8 cellular contexts compared by ENCODE assay signal in genomic region chr4:123418486-123418931, GRCh38. TPM values are rescaled to one million over a fixed set of nuclear protein-coding genes. Genes with fewer than 3 reads are reported as not detected.
DNase-seq lines count a peak whose midpoint lies in the region; ATAC-seq and TF ChIP-seq lines count a peak whose summit lies in the region.

No MANE protein-coding gene starts in this region.

- WGBS in heart left ventricle, 4 donors, result 28 to 39% (median 37%) methylated on average over 1 of the region's 1 CpG

- no peaks in the 10 kb centered on the region for H3K36me3 ChIP-seq in heart left ventricle

- H3K4me3 Mint-ChIP-seq in activated T-cell treated with anti-CD3 and anti-CD28 coated beads, Interleukin-2, amount 50 U/mL, for 72 hours, result peak overlapping the region; percentile 49 to 53

- intact Hi-C loops in heart left ventricle (cut with DNase I), result loop anchor here in 1 of 10 donors (5.0 kb wide), 1 partner anchor 84 kb away; no protein-coding TSS in a partner anchor

- no peaks in the 10 kb centered on the region for H3K9me3 ChIP-seq in heart left ventricle

- peaks cover 0 to 29% (median 9%) of the 10 kb centered on the region in 12 donors for H3K4me1 ChIP-seq in heart left ventricle

- H3K36me3 Mint-ChIP-seq in activated T-cell treated with anti-CD3 and anti-CD28 coated beads, Interleukin-2, amount 50 U/mL, for 72 hours (ENCODE audit: insufficient read depth in 2 of 2), result no peaks in the 10 kb centered on the region

- no peak for TF ChIP-seq POLR2A in heart left ventricle (IDR thresholded peaks at IDR 0.05)

- H3K4me1 Mint-ChIP-seq in activated T-cell treated with anti-CD3 and anti-CD28 coated beads, Interleukin-2, amount 50 U/mL, for 72 hours (ENCODE audit: low read depth), result peaks cover 97% of the 10 kb centered on the region

- no peaks in the 10 kb centered on the region for H3K27me3 Mint-ChIP-seq in activated T-cell treated with anti-CD3 and anti-CD28 coated beads, Interleukin-2, amount 50 U/mL, for 72 hours (ENCODE audit: low read depth)

- DNase-seq in activated T-cell treated with anti-CD3 and anti-CD28 coated beads, Interleukin-2, amount 50 U/mL, for 72 hours, result no peak
- no peak for DNase-seq in activated T-cell treated with anti-CD3 and anti-CD28 coated beads, Interleukin-2, amount 50 U/mL, for 48 hours
- peak; percentile 85 for DNase-seq in NCI-H146 treated with DMSO at 0.1 percent for 48 hours (lab: John Stamatoyannopoulos, UW; ENCODE audit: unreplicated experiment)
- DNase-seq in UCSD-AML1 (lab: John Stamatoyannopoulos, UW; ENCODE audit: unreplicated experiment), result peak; percentile 28
- DNase-seq in heart left ventricle, result no peak
- DNase-seq in skeletal muscle cell (ENCODE audit: low read depth), result peak; percentile 85
- DNase-seq in middle frontal gyrus (ENCODE audit: extremely low spot score, low spot score), result no peak

- ATAC-seq in activated T-cell treated with anti-CD3 and anti-CD28 coated beads, Interleukin-2, amount 50 U/mL, for 72 hours (replicated peaks in 1 of 2), result no peak
- ATAC-seq in HG02981 (IDR thresholded peaks at IDR 0.05; ENCODE audit: unreplicated experiment) (peak; percentile 68), heart left ventricle (peak in 3 of 4 donors; percentile 72 to 83 (median 76))

- no peak for TF ChIP-seq CTCF in heart left ventricle (IDR thresholded peaks at IDR 0.05)

- peak overlapping the region in 11 of 12 donors; percentile 28 to 66 (median 45) for H3K27ac ChIP-seq in heart left ventricle

- H3K27ac Mint-ChIP-seq in activated T-cell treated with anti-CD3 and anti-CD28 coated beads, Interleukin-2, amount 50 U/mL, for 72 hours, result peak overlapping the region; percentile 27

- H3K27me3 ChIP-seq in heart left ventricle, result no peaks in the 10 kb centered on the region

- H3K9me3 Mint-ChIP-seq in activated T-cell treated with anti-CD3 and anti-CD28 coated beads, Interleukin-2, amount 50 U/mL, for 72 hours, result no peaks in the 10 kb centered on the region

- H3K4me3 ChIP-seq in heart left ventricle, result no peak overlapping the region
- no peak overlapping the region for H3K4me3 ChIP-seq in skeletal muscle cell (ENCODE audit: low read depth, low read length)

RNA-seq across cellular contexts. Expression of gene SPRY1, which starts 21.9 kb away (rescaled TPM):
- total RNA-seq in activated T-cell treated with anti-CD3 and anti-CD28 coated beads, Interleukin-2, amount 50 U/mL, for 72 hours, result 10 to 100 TPM; 39.8 to 58.1 TPM
- total RNA-seq in heart left ventricle, result 100 to 1,000 TPM in 1 of 9 donors, 10 to 100 TPM in 8; 28.0 to 104 (median 39.1) TPM
- 10 to 100 TPM; 17.0 to 57.6 TPM for polyA plus RNA-seq in heart left ventricle

Comparison
In these comparisons a context has a peak if more than half of its experiments do, and no peak if none do; other contexts are left out.
1. ATAC-seq: peak in HG02981 (single experiment) and heart left ventricle (3 of 4); none in activated T-cell treated with anti-CD3 and anti-CD28 coated beads, Interleukin-2, amount 50 U/mL, for 72 hours (0 of 2).
2. DNase-seq: peak in NCI-H146 treated with DMSO at 0.1 percent for 48 hours (single experiment), UCSD-AML1 (single experiment) and skeletal muscle cell (single experiment); none in activated T-cell treated with anti-CD3 and anti-CD28 coated beads, Interleukin-2, amount 50 U/mL, for 72 hours (0 of 2), activated T-cell treated with anti-CD3 and anti-CD28 coated beads, Interleukin-2, amount 50 U/mL, for 48 hours (0 of 2), heart left ventricle (0 of 5) and middle frontal gyrus (single experiment).